Comparison of ENCODE assay signal across 2 cellular contexts in the genomic region with DNA sequence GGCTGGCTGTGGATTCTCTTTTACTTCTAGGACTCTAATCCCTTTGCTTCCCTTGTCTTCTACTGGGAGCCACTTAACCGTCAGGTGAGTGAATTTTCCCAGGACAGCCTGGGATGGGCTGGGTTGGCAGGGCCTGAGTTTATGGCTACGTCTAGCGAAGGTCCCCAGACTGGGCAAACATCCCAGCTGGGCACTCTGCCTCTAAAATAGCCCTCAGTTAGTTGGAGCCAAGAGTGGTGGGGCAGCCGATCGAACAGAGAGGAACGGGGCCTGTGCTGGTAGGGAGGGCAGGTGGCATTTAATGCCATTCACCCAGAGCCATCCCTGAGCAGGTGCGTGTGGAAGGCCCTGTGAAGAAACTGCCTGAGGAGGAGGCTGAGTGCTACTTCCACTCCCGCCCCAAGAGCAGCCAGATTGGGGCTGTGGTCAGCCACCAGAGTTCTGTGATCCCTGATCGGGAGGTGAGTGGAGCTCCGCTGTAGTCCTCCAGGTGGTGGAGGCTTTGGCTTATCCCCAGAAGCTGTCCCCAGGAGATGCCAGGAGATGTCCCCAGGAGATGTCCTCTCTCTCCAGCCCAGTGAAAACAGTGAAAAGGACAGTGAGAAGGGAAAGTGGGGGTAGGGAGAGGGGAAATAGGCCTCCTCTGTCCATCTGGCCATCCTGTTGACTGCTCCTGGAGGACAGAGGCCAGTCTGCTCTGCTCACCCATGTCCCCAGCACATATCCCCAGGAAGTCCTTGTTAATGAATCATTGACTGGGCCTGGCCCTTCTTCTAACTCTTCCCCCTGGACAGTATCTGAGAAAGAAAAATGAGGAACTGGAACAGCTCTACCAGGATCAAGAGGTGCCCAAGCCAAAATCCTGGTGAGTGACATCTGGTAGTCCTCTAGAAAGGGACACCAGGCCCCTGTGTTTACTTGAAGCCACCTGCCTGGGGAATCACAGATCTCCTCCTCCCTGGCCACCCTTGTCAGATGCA.
TF ChIP-seq lines count a peak whose summit lies in the region.

No MANE protein-coding gene starts in this region.

TF ChIP-seq in HEK293, 187 proteins besides CTCF, POLR2A, EP300 and RAD21:
- TF ChIP-seq ZNF791 (tag by site-specific recombination; IDR thresholded peaks at IDR 0.05) (no peak), PRDM1 (tag by site-specific recombination; IDR thresholded peaks at IDR 0.05) (peak; percentile 95)
TF ChIP-seq in HEK293: peak in this region for 1.

TF ChIP-seq in K562, 482 proteins besides CTCF, POLR2A, EP300 and RAD21:
- peak; percentile 77 for TF ChIP-seq SPI1 (IDR thresholded peaks at IDR 0.05; ENCODE audit: borderline replicate concordance, low read depth, low read length)
- TF ChIP-seq MAFG (tag; conservative IDR thresholded peaks at IDR 0.05), result no peak
